Comparison of ENCODE assay signal across 30 cellular contexts in genomic region chr7:114627231-114627630, GRCh38.
"Had no signal": no experiment of that assay in that cellular context is flagged by ENCODE, and none has a peak within 500 bp of the region (broad histone marks: within the 10 kb centered on the region; RNA-seq: fewer than 3 reads in every experiment).

No MANE protein-coding gene starts in this region.

- H3K27ac ChIP-seq: Peyer's patch, RWPE1 had no signal

- H3K4me3 ChIP-seq: Peyer's patch had no signal

- H3K27ac Mint-ChIP-seq: activated B cell treated with CpG ODN at 0.5 μM for 24 hours; activated CD4-positive, alpha-beta T cell treated with anti-CD3 and anti-CD28 coated beads, Interleukin-2, amount 10 ng/mL, durations not matched to agents 24 days and 14 days; activated CD8-positive, alpha-beta memory T cell treated with anti-CD3 and anti-CD28 coated beads, Interleukin-2, amount 10 ng/mL, durations not matched to agents 7 days and 5 days; activated naive CD4-positive, alpha-beta T cell treated with anti-CD3 and anti-CD28 coated beads, Interleukin-2, amount 50 U/mL, for 72 hours; activated naive CD8-positive, alpha-beta T cell treated with anti-CD3 and anti-CD28 coated beads, Interleukin-2, amount 50 U/mL, for 24 hours; activated T-cell treated with anti-CD3 and anti-CD28 coated beads, Interleukin-2, amount 50 U/mL, for 24 hours; activated T-helper 1 cell treated with anti-CD3 and anti-CD28 coated beads, Interleukin-12 subunit alpha, Interleukin-12 subunit beta, Interleukin-2, Interleukin-4 antibody, amounts not matched to agents 30 ng/mL and 10 ng/mL and 1 ng/mL, durations not matched to agents 14 hours and 24 hours and 36 hours; brain; T-helper 1 cell treated with Interleukin-12 subunit alpha and Interleukin-12 subunit beta and Interleukin-4 antibody, amounts not matched to agents 30 μg/mL and 1 μg/mL, for 36 hours had no signal

- H3K4me3 Mint-ChIP-seq: activated B cell treated with CpG ODN at 0.5 μM for 24 hours; activated CD4-positive, alpha-beta T cell treated with anti-CD3 and anti-CD28 coated beads, Interleukin-2, amount 10 ng/mL, durations not matched to agents 24 days and 14 days; activated CD8-positive, alpha-beta memory T cell treated with anti-CD3 and anti-CD28 coated beads, Interleukin-2, amount 10 ng/mL, durations not matched to agents 7 days and 5 days; activated naive CD8-positive, alpha-beta T cell treated with anti-CD3 and anti-CD28 coated beads, Interleukin-2, amount 50 U/mL, for 24 hours; activated T-cell treated with anti-CD3 and anti-CD28 coated beads, Interleukin-2, amount 50 U/mL, for 24 hours; activated T-helper 1 cell treated with anti-CD3 and anti-CD28 coated beads, Interleukin-12 subunit alpha, Interleukin-12 subunit beta, Interleukin-2, Interleukin-4 antibody, amounts not matched to agents 30 ng/mL and 10 ng/mL and 1 ng/mL, durations not matched to agents 14 hours and 24 hours and 36 hours; brain; central memory CD8-positive, alpha-beta T cell; T-helper 1 cell treated with Interleukin-12 subunit alpha and Interleukin-12 subunit beta and Interleukin-4 antibody, amounts not matched to agents 30 μg/mL and 1 μg/mL, for 36 hours had no signal

- H3K9me3 Mint-ChIP-seq: activated B cell treated with CpG ODN at 0.5 μM for 24 hours; activated CD4-positive, alpha-beta T cell treated with anti-CD3 and anti-CD28 coated beads, Interleukin-2, amount 10 ng/mL, durations not matched to agents 24 days and 14 days; activated naive CD4-positive, alpha-beta T cell treated with anti-CD3 and anti-CD28 coated beads, Interleukin-2, amount 50 U/mL, for 72 hours; activated naive CD8-positive, alpha-beta T cell treated with anti-CD3 and anti-CD28 coated beads, Interleukin-2, amount 50 U/mL, for 24 hours; activated T-cell treated with anti-CD3 and anti-CD28 coated beads, Interleukin-2, amount 50 U/mL, for 24 hours; activated T-helper 1 cell treated with anti-CD3 and anti-CD28 coated beads, Interleukin-12 subunit alpha, Interleukin-12 subunit beta, Interleukin-2, Interleukin-4 antibody, amounts not matched to agents 30 ng/mL and 10 ng/mL and 1 ng/mL, durations not matched to agents 14 hours and 24 hours and 36 hours; brain; central memory CD8-positive, alpha-beta T cell; T-helper 1 cell treated with Interleukin-12 subunit alpha and Interleukin-12 subunit beta and Interleukin-4 antibody, amounts not matched to agents 30 μg/mL and 1 μg/mL, for 36 hours had no signal

- H3K9me3 ChIP-seq: Peyer's patch had no signal

- H3K36me3 ChIP-seq: Peyer's patch had no signal

- H3K36me3 Mint-ChIP-seq: activated CD8-positive, alpha-beta memory T cell treated with anti-CD3 and anti-CD28 coated beads, Interleukin-2, amount 10 ng/mL, durations not matched to agents 7 days and 5 days; activated naive CD4-positive, alpha-beta T cell treated with anti-CD3 and anti-CD28 coated beads, Interleukin-2, amount 50 U/mL, for 72 hours; brain had no signal

- ATAC-seq: activated CD8-positive, alpha-beta memory T cell treated with anti-CD3 and anti-CD28 coated beads, Interleukin-2, amount 10 ng/mL, durations not matched to agents 7 days and 5 days; activated naive CD4-positive, alpha-beta T cell treated with anti-CD3 and anti-CD28 coated beads, Interleukin-2, amount 50 U/mL, for 72 hours; activated naive CD8-positive, alpha-beta T cell treated with anti-CD3 and anti-CD28 coated beads, Interleukin-2, amount 50 U/mL, for 24 hours had no signal

- H3K4me1 Mint-ChIP-seq: activated B cell treated with CpG ODN at 0.5 μM for 24 hours; activated CD4-positive, alpha-beta T cell treated with anti-CD3 and anti-CD28 coated beads, Interleukin-2, amount 10 ng/mL, durations not matched to agents 24 days and 14 days; activated CD8-positive, alpha-beta memory T cell treated with anti-CD3 and anti-CD28 coated beads, Interleukin-2, amount 10 ng/mL, durations not matched to agents 7 days and 5 days; activated naive CD8-positive, alpha-beta T cell treated with anti-CD3 and anti-CD28 coated beads, Interleukin-2, amount 50 U/mL, for 24 hours; central memory CD8-positive, alpha-beta T cell had no signal

- FAIRE-seq: astrocyte had no signal

- H3K4me1 ChIP-seq: Peyer's patch had no signal

- DNase-seq: activated B cell treated with CpG ODN at 0.5 μM for 24 hours; activated CD4-positive, alpha-beta T cell treated with anti-CD3 and anti-CD28 coated beads for 1 hour; activated CD4-positive, alpha-beta T cell treated with anti-CD3 and anti-CD28 coated beads, Interleukin-2, amount 10 ng/mL, durations not matched to agents 24 days and 14 days; activated CD4-positive, alpha-beta T cell treated with anti-CD3 and anti-CD28 coated beads, Interleukin-2, amount 50 U/mL, for 48 hours; activated CD8-positive, alpha-beta memory T cell treated with anti-CD3 and anti-CD28 coated beads, Interleukin-2, amount 10 ng/mL, durations not matched to agents 7 days and 5 days; activated effector memory CD4-positive, alpha-beta T cell treated with Interleukin-2 at 50 U/mL for 16 hours; activated naive CD4-positive, alpha-beta T cell treated with Interleukin-2 at 50 U/mL for 16 hours; activated naive CD8-positive, alpha-beta T cell treated with anti-CD3 and anti-CD28 coated beads, Interleukin-2, amount 50 U/mL, for 24 hours; activated T-cell treated with anti-CD3 and anti-CD28 coated beads, Interleukin-2, amount 50 U/mL, for 24 hours; amniotic stem cell; Karpas-422; MM.1S; NCI-H1048; NCI-H146; NCI-H2029; NCI-H2107; NCI-H345; NCI-H510A treated with DMSO at 0.1 percent for 48 hours; NCI-H69; OCI-M1; Peyer's patch; Right ventricle myocardium superior; T-helper 9 cell had no signal

- H3K27me3 ChIP-seq: Peyer's patch had no signal

- H3K27me3 Mint-ChIP-seq: activated B cell treated with CpG ODN at 0.5 μM for 24 hours; central memory CD8-positive, alpha-beta T cell had no signal
